Comparison of ENCODE assay signal across 2 cellular contexts in the genomic region with DNA sequence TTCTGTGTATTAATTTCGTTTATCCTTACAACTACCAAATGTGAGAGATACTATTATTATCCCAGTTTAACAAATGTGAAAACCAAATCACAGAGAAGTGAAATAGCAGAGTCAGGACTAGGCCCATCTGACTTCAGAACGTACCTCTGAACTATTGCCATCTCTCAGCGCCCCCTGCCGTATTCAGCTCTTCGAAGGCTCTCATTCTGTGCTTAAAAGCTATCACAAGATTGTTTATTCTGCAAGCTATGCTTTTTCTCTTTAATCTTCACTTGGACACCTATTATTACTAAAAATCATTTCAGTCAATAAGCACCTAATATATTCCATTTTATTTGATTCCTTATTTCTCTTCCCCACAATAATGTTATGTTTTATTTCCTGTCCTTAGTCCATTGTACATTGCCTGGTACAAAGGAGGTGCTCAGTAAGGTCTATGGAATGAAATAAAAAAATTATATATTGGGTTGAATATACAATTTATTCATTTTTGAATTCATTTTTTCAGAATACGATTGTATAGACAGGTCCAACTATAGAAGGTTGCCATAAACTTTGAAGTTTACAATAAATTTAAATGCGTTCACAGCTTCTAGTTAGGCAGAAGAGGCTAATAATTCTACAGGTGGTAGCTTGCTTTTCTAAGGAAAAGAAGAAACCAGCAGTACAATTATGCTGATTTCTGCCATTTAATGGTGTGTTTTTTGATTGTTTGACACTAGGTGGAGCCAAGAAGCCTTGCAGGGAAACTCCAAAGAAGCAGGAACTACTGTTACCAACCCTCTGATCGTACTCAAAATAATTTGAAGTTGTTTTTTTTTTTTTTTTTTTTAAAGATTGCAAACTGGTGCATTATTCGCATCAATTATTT.
TF ChIP-seq lines count a peak whose summit lies in the region.

No MANE protein-coding gene starts in this region.

TF ChIP-seq in Ishikawa, 13 proteins besides CTCF, POLR2A, EP300 and RAD21:
- no peak for TF ChIP-seq TCF12 (IDR thresholded peaks at IDR 0.05; ENCODE audit: low read depth)
- no peak for TF ChIP-seq TEAD4 (IDR thresholded peaks at IDR 0.05)
- TF ChIP-seq ZBTB7A (IDR thresholded peaks at IDR 0.05; ENCODE audit: low read depth): no peak
- no peak for TF ChIP-seq CREB1 (IDR thresholded peaks at IDR 0.05; ENCODE audit: low read depth)
- TF ChIP-seq FOXM1 (IDR thresholded peaks at IDR 0.05; ENCODE audit: borderline replicate concordance, low read depth): no peak
- TF ChIP-seq, protein P1, sequence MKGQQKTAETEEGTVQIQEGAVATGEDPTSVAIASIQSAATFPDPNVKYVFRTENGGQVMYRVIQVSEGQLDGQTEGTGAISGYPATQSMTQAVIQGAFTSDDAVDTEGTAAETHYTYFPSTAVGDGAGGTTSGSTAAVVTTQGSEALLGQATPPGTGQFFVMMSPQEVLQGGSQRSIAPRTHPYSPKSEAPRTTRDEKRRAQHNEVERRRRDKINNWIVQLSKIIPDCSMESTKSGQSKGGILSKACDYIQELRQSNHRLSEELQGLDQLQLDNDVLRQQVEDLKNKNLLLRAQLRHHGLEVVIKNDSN (IDR thresholded peaks at IDR 0.05): no peak
- TF ChIP-seq, protein P2, sequence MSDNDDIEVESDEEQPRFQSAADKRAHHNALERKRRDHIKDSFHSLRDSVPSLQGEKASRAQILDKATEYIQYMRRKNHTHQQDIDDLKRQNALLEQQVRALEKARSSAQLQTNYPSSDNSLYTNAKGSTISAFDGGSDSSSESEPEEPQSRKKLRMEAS (IDR thresholded peaks at IDR 0.05): no peak
- TF ChIP-seq CEBPB (IDR thresholded peaks at IDR 0.05): no peak
- TF ChIP-seq YY1 (IDR thresholded peaks at IDR 0.05; ENCODE audit: low read depth): no peak
- TF ChIP-seq NFIC (IDR thresholded peaks at IDR 0.05): no peak
- TF ChIP-seq, protein P3, sequence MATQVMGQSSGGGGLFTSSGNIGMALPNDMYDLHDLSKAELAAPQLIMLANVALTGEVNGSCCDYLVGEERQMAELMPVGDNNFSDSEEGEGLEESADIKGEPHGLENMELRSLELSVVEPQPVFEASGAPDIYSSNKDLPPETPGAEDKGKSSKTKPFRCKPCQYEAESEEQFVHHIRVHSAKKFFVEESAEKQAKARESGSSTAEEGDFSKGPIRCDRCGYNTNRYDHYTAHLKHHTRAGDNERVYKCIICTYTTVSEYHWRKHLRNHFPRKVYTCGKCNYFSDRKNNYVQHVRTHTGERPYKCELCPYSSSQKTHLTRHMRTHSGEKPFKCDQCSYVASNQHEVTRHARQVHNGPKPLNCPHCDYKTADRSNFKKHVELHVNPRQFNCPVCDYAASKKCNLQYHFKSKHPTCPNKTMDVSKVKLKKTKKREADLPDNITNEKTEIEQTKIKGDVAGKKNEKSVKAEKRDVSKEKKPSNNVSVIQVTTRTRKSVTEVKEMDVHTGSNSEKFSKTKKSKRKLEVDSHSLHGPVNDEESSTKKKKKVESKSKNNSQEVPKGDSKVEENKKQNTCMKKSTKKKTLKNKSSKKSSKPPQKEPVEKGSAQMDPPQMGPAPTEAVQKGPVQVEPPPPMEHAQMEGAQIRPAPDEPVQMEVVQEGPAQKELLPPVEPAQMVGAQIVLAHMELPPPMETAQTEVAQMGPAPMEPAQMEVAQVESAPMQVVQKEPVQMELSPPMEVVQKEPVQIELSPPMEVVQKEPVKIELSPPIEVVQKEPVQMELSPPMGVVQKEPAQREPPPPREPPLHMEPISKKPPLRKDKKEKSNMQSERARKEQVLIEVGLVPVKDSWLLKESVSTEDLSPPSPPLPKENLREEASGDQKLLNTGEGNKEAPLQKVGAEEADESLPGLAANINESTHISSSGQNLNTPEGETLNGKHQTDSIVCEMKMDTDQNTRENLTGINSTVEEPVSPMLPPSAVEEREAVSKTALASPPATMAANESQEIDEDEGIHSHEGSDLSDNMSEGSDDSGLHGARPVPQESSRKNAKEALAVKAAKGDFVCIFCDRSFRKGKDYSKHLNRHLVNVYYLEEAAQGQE (IDR thresholded peaks at IDR 0.05; ENCODE audit: low read depth): no peak
- no peak for TF ChIP-seq EGR1 (IDR thresholded peaks at IDR 0.05)
- no peak for TF ChIP-seq TAF1 (IDR thresholded peaks at IDR 0.05; ENCODE audit: low read depth)
TF ChIP-seq in Ishikawa: peak in this region for 0.

TF ChIP-seq in H1, 55 proteins besides CTCF, POLR2A, EP300 and RAD21:
- TF ChIP-seq YY1 (IDR thresholded peaks at IDR 0.05; ENCODE audit: low read depth, low read length): no peak
- no peak for TF ChIP-seq SAP30 (IDR thresholded peaks at IDR 0.05; ENCODE audit: insufficient read depth, insufficient replicate concordance, low read length)
- TF ChIP-seq, protein P4, sequence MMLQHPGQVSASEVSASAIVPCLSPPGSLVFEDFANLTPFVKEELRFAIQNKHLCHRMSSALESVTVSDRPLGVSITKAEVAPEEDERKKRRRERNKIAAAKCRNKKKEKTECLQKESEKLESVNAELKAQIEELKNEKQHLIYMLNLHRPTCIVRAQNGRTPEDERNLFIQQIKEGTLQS (IDR thresholded peaks at IDR 0.05; ENCODE audit: insufficient read depth, low read depth, low read length): no peak
- TF ChIP-seq RNF2 (IDR thresholded peaks at IDR 0.05; ENCODE audit: borderline replicate concordance, low read depth, low read length, missing control alignments, poor library complexity, severe bottlenecking): no peak
- TF ChIP-seq NRF1 (IDR thresholded peaks at IDR 0.05; ENCODE audit: low read depth, low read length): no peak
- no peak for TF ChIP-seq SP2 (IDR thresholded peaks at IDR 0.05; ENCODE audit: low read length)
- TF ChIP-seq SP1 (IDR thresholded peaks at IDR 0.05; ENCODE audit: low read depth, low read length): no peak
- TF ChIP-seq HDAC2 (IDR thresholded peaks at IDR 0.05; ENCODE audit: borderline replicate concordance in 1 of 2, low read depth in 2 of 2, low read length in 2 of 2): no peak
- no peak for TF ChIP-seq JUND (IDR thresholded peaks at IDR 0.05; ENCODE audit: low read length)
- TF ChIP-seq SIX5 (IDR thresholded peaks at IDR 0.05; ENCODE audit: low read depth, low read length): no peak
- TF ChIP-seq, protein P5, sequence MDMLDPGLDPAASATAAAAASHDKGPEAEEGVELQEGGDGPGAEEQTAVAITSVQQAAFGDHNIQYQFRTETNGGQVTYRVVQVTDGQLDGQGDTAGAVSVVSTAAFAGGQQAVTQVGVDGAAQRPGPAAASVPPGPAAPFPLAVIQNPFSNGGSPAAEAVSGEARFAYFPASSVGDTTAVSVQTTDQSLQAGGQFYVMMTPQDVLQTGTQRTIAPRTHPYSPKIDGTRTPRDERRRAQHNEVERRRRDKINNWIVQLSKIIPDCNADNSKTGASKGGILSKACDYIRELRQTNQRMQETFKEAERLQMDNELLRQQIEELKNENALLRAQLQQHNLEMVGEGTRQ (IDR thresholded peaks at IDR 0.05; ENCODE audit: low read length): no peak
- TF ChIP-seq TBP (IDR thresholded peaks at IDR 0.05; ENCODE audit: low read depth, low read length): no peak
- no peak for TF ChIP-seq PHF8 (conservative IDR thresholded peaks at IDR 0.05; ENCODE audit: low read depth, low read length)
